9 cellular contexts compared by ENCODE assay signal in genomic region chr14:106308839-106309389, GRCh38.
DNase-seq lines count a peak whose midpoint lies in the region; FAIRE-seq and TF ChIP-seq lines count a peak whose summit lies in the region.
"Had no signal": no experiment of that assay in that cellular context is flagged by ENCODE, and none has a peak within 500 bp of the region (broad histone marks: within the 10 kb centered on the region; RNA-seq: fewer than 3 reads in every experiment).

No MANE protein-coding gene starts in this region.

- no peak overlapping the region for H3K27ac ChIP-seq in H9 (ENCODE audit: insufficient read length, low read depth, low read length)

- WGBS in H9 (ENCODE audit: extremely low coverage, insufficient read length, low lambda C conversion rate) = no CpG with 5 or more reads among the region's 17 CpGs

- FAIRE-seq in GM12892 (lab: Jason Lieb, UNC) = peak; percentile 84
- FAIRE-seq: endometrium had no signal

- H2BK120ac ChIP-seq in H9 (ENCODE audit: low read depth, low read length, poor library complexity, severe bottlenecking) = no peak overlapping the region

- peak; percentile 35 for DNase-seq in GM12892 (ENCODE audit: insufficient read length)
- peak; percentile 34 for DNase-seq in H9
- peak; percentile 93 for DNase-seq in NAMALWA (ENCODE audit: low spot score)
- DNase-seq in activated CD8-positive, alpha-beta memory T cell treated with anti-CD3 and anti-CD28 coated beads, Interleukin-2, amount 50 U/mL, for 24 hours (ENCODE audit: extremely low read depth) = peak; percentile 71
- peak; percentile 73 for DNase-seq in germinal center (ENCODE audit: low spot score)
- DNase-seq in stimulated activated CD4-positive, alpha-beta T cell treated with anti-CD3 and anti-CD28 coated beads, TNF-alpha, amount 100 ng/mL, for 4 hours (ENCODE audit: low read depth in 3 of 3) = peak; percentile 32 to 63 (median 35)
- no peak for DNase-seq in cortex of kidney (lab: John Stamatoyannopoulos, UW)
- DNase-seq in islet precursor cell = no peak

- no peaks in the 10 kb centered on the region for H3K4me1 ChIP-seq in H9 (ENCODE audit: insufficient read depth, low read length)

- H2BK12ac ChIP-seq in H9 (ENCODE audit: insufficient read length, low read depth, low read length) = no peak overlapping the region

- no peak overlapping the region for H3K4me3 Mint-ChIP-seq in H9

- no peak overlapping the region for H3T11ph ChIP-seq in H9 (ENCODE audit: low read length)

- H3K9me3 Mint-ChIP-seq in H9 = peaks cover 92 to 99% of the 10 kb centered on the region in 2 experiments

- H3K36me3 Mint-ChIP-seq in H9 (ENCODE audit: insufficient read depth in 1 of 3, low read depth in 3 of 3) = peaks cover 20 to 32% (median 29%) of the 10 kb centered on the region in 3 experiments

- no peak overlapping the region for H2AFZ ChIP-seq in H9 (ENCODE audit: low read length)

- no peak for TF ChIP-seq POLR2A in GM12892 (IDR thresholded peaks at IDR 0.05; ENCODE audit: low read depth, low read length)

- H3K27ac Mint-ChIP-seq in H9 = no peak overlapping the region

- no peak overlapping the region for H3K23ac ChIP-seq in H9 (ENCODE audit: insufficient read length, low read depth, low read length)

- no peak overlapping the region for H3K9ac ChIP-seq in H9 (ENCODE audit: extremely low read depth, insufficient read length, low read length)

- no peak overlapping the region for H4K5ac ChIP-seq in H9 (ENCODE audit: insufficient read length, low read depth, low read length)

- peaks cover 7% of the 10 kb centered on the region; the same call in 1 of the 2 replicates for H3K27me3 Mint-ChIP-seq in H9 (ENCODE audit: low read depth)

- H2BK20ac ChIP-seq in H9 (ENCODE audit: low read depth, low read length, poor library complexity, severe bottlenecking) = no peak overlapping the region

- no peak overlapping the region for H3K14ac ChIP-seq in H9 (ENCODE audit: insufficient read depth, low read length)

- H2AK5ac ChIP-seq in H9 (ENCODE audit: insufficient read length, low read length) = no peak overlapping the region

- no peak overlapping the region for H4K8ac ChIP-seq in H9 (replicated peaks; ENCODE audit: insufficient read length, low read depth, low read length)

- H3K56ac ChIP-seq in H9 (ENCODE audit: insufficient read length, low read depth, low read length) = no peak overlapping the region

- H2BK15ac ChIP-seq in H9 (ENCODE audit: low read depth, low read length) = no peak overlapping the region

- no peak overlapping the region for H2BK5ac ChIP-seq in H9 (ENCODE audit: insufficient read length, low read length)

- H3K27me3 ChIP-seq in H9 (ENCODE audit: insufficient read depth, low read length) = no peaks in the 10 kb centered on the region

- no peaks in the 10 kb centered on the region for H4K20me1 ChIP-seq in H9 (ENCODE audit: control insufficient read depth, insufficient read depth, insufficient read length)

- no peaks in the 10 kb centered on the region for H3K79me2 ChIP-seq in H9 (ENCODE audit: insufficient read depth, low read length)

- TF ChIP-seq CTCF in H9 (conservative IDR thresholded peaks at IDR 0.05) = peak; percentile 57

- H3K4me1 Mint-ChIP-seq in H9 = no peaks in the 10 kb centered on the region

- peaks cover 89% of the 10 kb centered on the region for H3K9me3 ChIP-seq in H9 (ENCODE audit: control insufficient read depth, low read depth, low read length)

- no peak overlapping the region for H3K18ac ChIP-seq in H9 (ENCODE audit: insufficient read length, low read depth, low read length)

- no peak overlapping the region for H3K4me2 ChIP-seq in H9 (ENCODE audit: insufficient read depth, insufficient read length, low read length)

- no peaks in the 10 kb centered on the region for H3K79me1 ChIP-seq in H9 (ENCODE audit: insufficient read depth, low read depth, low read length, poor library complexity, severe bottlenecking)

- H3K4ac ChIP-seq in H9 (ENCODE audit: low read depth, low read length) = no peak overlapping the region

- H4K91ac ChIP-seq in H9 (ENCODE audit: insufficient read length, low read depth, low read length) = no peak overlapping the region

- no peaks in the 10 kb centered on the region for H3K23me2 ChIP-seq in H9 (ENCODE audit: insufficient read length, low read depth, low read length, poor library complexity, severe bottlenecking)

Comparison
In these comparisons a context has a peak if more than half of its experiments do, and no peak if none do; other contexts are left out.
1. DNase-seq: peak in GM12892 (single experiment), H9 (single experiment), NAMALWA (single experiment), activated CD8-positive, alpha-beta memory T cell treated with anti-CD3 and anti-CD28 coated beads, Interleukin-2, amount 50 U/mL, for 24 hours (single experiment), germinal center (single experiment) and stimulated activated CD4-positive, alpha-beta T cell treated with anti-CD3 and anti-CD28 coated beads, TNF-alpha, amount 100 ng/mL, for 4 hours (3 of 3); none in cortex of kidney (single experiment) and islet precursor cell (single experiment).